10 cellular contexts compared by ENCODE assay signal in genomic region chr14:61381589-61381988, GRCh38.
DNase-seq lines count a peak whose midpoint lies in the region; ATAC-seq lines count a peak whose summit lies in the region.
"Had no signal": no experiment of that assay in that cellular context is flagged by ENCODE, and none has a peak within 500 bp of the region (broad histone marks: within the 10 kb centered on the region; RNA-seq: fewer than 3 reads in every experiment).

No MANE protein-coding gene starts in this region.

- no peak for DNase-seq in activated T-cell treated with anti-CD3 and anti-CD28 coated beads, Interleukin-2, amount 50 U/mL, for 24 hours
- DNase-seq in activated T-cell treated with anti-CD3 and anti-CD28 coated beads, Interleukin-2, amount 50 U/mL, for 1 hour = no peak
- peak; percentile 74 for DNase-seq in NCI-H446 treated with DMSO at 0.1 percent for 48 hours (lab: John Stamatoyannopoulos, UW)
- no peak for DNase-seq in stimulated activated effector memory CD8-positive, alpha-beta T cell treated with anti-CD3 and anti-CD28 coated beads, Interleukin-12 subunit alpha, Interleukin-12 subunit beta, amount 100 ng/mL, for 72 hours (ENCODE audit: low spot score in 2 of 2)
- DNase-seq in activated CD4-positive, CD25-positive, alpha-beta regulatory T cell (lab: John Stamatoyannopoulos, UW) = no peak
- no peak for DNase-seq in NCI-H748 treated with DMSO at 0.1 percent for 48 hours (lab: John Stamatoyannopoulos, UW)
- DNase-seq: dorsolateral prefrontal cortex had no signal

- H3K4me3 Mint-ChIP-seq in activated T-cell treated with anti-CD3 and anti-CD28 coated beads, Interleukin-2, amount 50 U/mL, for 24 hours = no peak overlapping the region
- peak overlapping the region; percentile 65 for H3K4me3 Mint-ChIP-seq in stimulated activated effector memory CD8-positive, alpha-beta T cell treated with anti-CD3 and anti-CD28 coated beads, Interleukin-12 subunit alpha, Interleukin-12 subunit beta, amount 100 ng/mL, for 72 hours
- H3K4me3 Mint-ChIP-seq: mesothelial cell of epicardium had no signal

- ATAC-seq in esophagus mucosa = peak; percentile 96
- peak; percentile 33 for ATAC-seq in stimulated activated effector memory CD8-positive, alpha-beta T cell treated with anti-CD3 and anti-CD28 coated beads, Interleukin-12 subunit alpha, Interleukin-12 subunit beta, amount 100 ng/mL, for 72 hours
- ATAC-seq in GM18520 (IDR thresholded peaks at IDR 0.05; ENCODE audit: unreplicated experiment) = no peak

- no peaks in the 10 kb centered on the region for H3K9me3 Mint-ChIP-seq in activated T-cell treated with anti-CD3 and anti-CD28 coated beads, Interleukin-2, amount 50 U/mL, for 24 hours
- H3K9me3 Mint-ChIP-seq in stimulated activated effector memory CD8-positive, alpha-beta T cell treated with anti-CD3 and anti-CD28 coated beads, Interleukin-12 subunit alpha, Interleukin-12 subunit beta, amount 100 ng/mL, for 72 hours = no peaks in the 10 kb centered on the region

- no peaks in the 10 kb centered on the region for H3K4me1 Mint-ChIP-seq in activated T-cell treated with anti-CD3 and anti-CD28 coated beads, Interleukin-2, amount 50 U/mL, for 24 hours (ENCODE audit: low read depth)
- H3K4me1 Mint-ChIP-seq in stimulated activated effector memory CD8-positive, alpha-beta T cell treated with anti-CD3 and anti-CD28 coated beads, Interleukin-12 subunit alpha, Interleukin-12 subunit beta, amount 100 ng/mL, for 72 hours = no peaks in the 10 kb centered on the region
- H3K4me1 Mint-ChIP-seq: mesothelial cell of epicardium had no signal

- H3K27ac Mint-ChIP-seq in activated T-cell treated with anti-CD3 and anti-CD28 coated beads, Interleukin-2, amount 50 U/mL, for 24 hours = peak overlapping the region; percentile 78
- H3K27ac Mint-ChIP-seq in stimulated activated effector memory CD8-positive, alpha-beta T cell treated with anti-CD3 and anti-CD28 coated beads, Interleukin-12 subunit alpha, Interleukin-12 subunit beta, amount 100 ng/mL, for 72 hours = no peak overlapping the region
- H3K27ac Mint-ChIP-seq: mesothelial cell of epicardium had no signal

- no peaks in the 10 kb centered on the region for H3K27me3 Mint-ChIP-seq in activated T-cell treated with anti-CD3 and anti-CD28 coated beads, Interleukin-2, amount 50 U/mL, for 24 hours

- H3K36me3 Mint-ChIP-seq in activated T-cell treated with anti-CD3 and anti-CD28 coated beads, Interleukin-2, amount 50 U/mL, for 24 hours (ENCODE audit: low read depth) = peaks cover 42% of the 10 kb centered on the region
- H3K36me3 Mint-ChIP-seq in stimulated activated effector memory CD8-positive, alpha-beta T cell treated with anti-CD3 and anti-CD28 coated beads, Interleukin-12 subunit alpha, Interleukin-12 subunit beta, amount 100 ng/mL, for 72 hours = peaks cover 45% of the 10 kb centered on the region
- H3K36me3 Mint-ChIP-seq: mesothelial cell of epicardium had no signal
